In genomic region chr10:43220251-43220650, GRCh38 we compare ENCODE assay signal across 3 cellular contexts. TPM values are rescaled to one million over a fixed set of nuclear protein-coding genes. Genes with fewer than 3 reads are reported as not detected.
"Had no signal": no experiment of that assay in that cellular context is flagged by ENCODE, and none has a peak within 500 bp of the region (broad histone marks: within the 10 kb centered on the region; RNA-seq: fewer than 3 reads in every experiment).

No MANE protein-coding gene starts in this region.

RNA-seq across cellular contexts. Expression of gene RASGEF1A, which starts 46.6 kb away (rescaled TPM):
- total RNA-seq: HFFc6, HT1080 had no signal
- polyA plus RNA-seq: GM23248 had no signal
